Comparison of ENCODE assay signal across 1 cellular context in genomic region chr4:147731611-147732515, GRCh38.
TF ChIP-seq lines count a peak whose summit lies in the region.

A gene with protein sequence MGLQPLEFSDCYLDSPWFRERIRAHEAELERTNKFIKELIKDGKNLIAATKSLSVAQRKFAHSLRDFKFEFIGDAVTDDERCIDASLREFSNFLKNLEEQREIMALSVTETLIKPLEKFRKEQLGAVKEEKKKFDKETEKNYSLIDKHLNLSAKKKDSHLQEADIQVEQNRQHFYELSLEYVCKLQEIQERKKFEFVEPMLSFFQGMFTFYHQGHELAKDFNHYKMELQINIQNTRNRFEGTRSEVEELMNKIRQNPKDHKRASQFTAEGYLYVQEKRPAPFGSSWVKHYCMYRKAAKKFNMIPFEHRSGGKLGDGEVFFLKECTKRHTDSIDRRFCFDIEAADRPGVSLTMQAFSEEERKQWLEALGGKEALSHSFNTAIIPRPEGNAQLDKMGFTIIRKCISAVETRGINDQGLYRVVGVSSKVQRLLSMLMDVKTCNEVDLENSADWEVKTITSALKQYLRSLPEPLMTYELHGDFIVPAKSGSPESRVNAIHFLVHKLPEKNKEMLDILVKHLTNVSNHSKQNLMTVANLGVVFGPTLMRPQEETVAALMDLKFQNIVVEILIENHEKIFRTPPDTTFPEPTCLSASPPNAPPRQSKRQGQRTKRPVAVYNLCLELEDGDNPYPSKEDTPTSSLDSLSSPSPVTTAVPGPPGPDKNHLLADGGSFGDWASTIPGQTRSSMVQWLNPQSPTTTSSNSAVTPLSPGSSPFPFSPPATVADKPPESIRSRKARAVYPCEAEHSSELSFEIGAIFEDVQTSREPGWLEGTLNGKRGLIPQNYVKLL (plus strand): TSS chr4:147732088. CDS start chr4:147732302, 214 bp downstream.

TF ChIP-seq in HCT116, 20 proteins besides CTCF, POLR2A, EP300 and RAD21 (continued from another document):
- TF ChIP-seq EZH2phosphoT487 (IDR thresholded peaks at IDR 0.05; ENCODE audit: borderline replicate concordance): no peak
- TF ChIP-seq FOSL1 (IDR thresholded peaks at IDR 0.05; ENCODE audit: low read depth): peak; percentile 43
TF ChIP-seq in HCT116: peak in this region for 9.
